In genomic region chr1:100411019-100411418, GRCh38 we compare ENCODE assay signal across 26 cellular contexts. TPM values are rescaled to one million over a fixed set of nuclear protein-coding genes. Genes with fewer than 3 reads are reported as not detected.
DNase-seq lines count a peak whose midpoint lies in the region; ATAC-seq and TF ChIP-seq lines count a peak whose summit lies in the region.
"Had no signal": no experiment of that assay in that cellular context is flagged by ENCODE, and none has a peak within 500 bp of the region (broad histone marks: within the 10 kb centered on the region; RNA-seq: fewer than 3 reads in every experiment).

No MANE protein-coding gene starts in this region.

- H3K27ac Mint-ChIP-seq in natural killer cell treated with Interleukin-12 subunit alpha and Interleukin-12 subunit beta and Interleukin-15 and Interleukin-18, amount 100 ng/mL, for 72 hours: peak overlapping the region; percentile 5 to 62
- H3K27ac Mint-ChIP-seq in natural killer cell (peak overlapping the region in 1 of 2 donors; percentile 57), WTC11 (peak overlapping the region; percentile 50)
- H3K27ac Mint-ChIP-seq: HFFc6 had no signal

- no peaks in the 10 kb centered on the region for H3K9me3 ChIP-seq in iPS-20b (ENCODE audit: insufficient read depth, low read depth, low read length)
- H3K9me3 ChIP-seq: adrenal gland, body of pancreas, upper lobe of left lung had no signal

- intact Hi-C loops in natural killer cell (cut with micrococcal nuclease): no loop called here

- ATAC-seq in natural killer cell treated with Interleukin-12 subunit alpha and Interleukin-12 subunit beta and Interleukin-15 and Interleukin-18, amount 100 ng/mL, for 72 hours: no peak
- ATAC-seq in natural killer cell (no peak), WTC11 (peak; percentile 56)
- ATAC-seq: body of pancreas, HepG2, right cardiac atrium had no signal

- CTCF ChIA-PET in WTC11 (lab: Charles Lee): interaction anchor here (1.0 to 1.3 kb wide), 2 partner anchors 45 to 49 kb away, joined by 4 to 6 read pairs; no protein-coding TSS in a partner anchor

- H3K9me3 Mint-ChIP-seq in natural killer cell treated with Interleukin-12 subunit alpha and Interleukin-12 subunit beta and Interleukin-15 and Interleukin-18, amount 100 ng/mL, for 72 hours: peaks cover 5% of the 10 kb centered on the region
- H3K9me3 Mint-ChIP-seq in natural killer cell: peaks cover 0 to 2% of the 10 kb centered on the region in 2 donors
- peaks cover 17% of the 10 kb centered on the region for H3K9me3 Mint-ChIP-seq in WTC11
- H3K9me3 Mint-ChIP-seq: HFFc6 had no signal

- H3K4me1 ChIP-seq in iPS-20b (ENCODE audit: insufficient read depth, low read length): peaks cover 12% of the 10 kb centered on the region; the same call in 1 of the 2 replicates
- H3K4me1 ChIP-seq: adrenal gland, BLaER1, body of pancreas, parathyroid adenoma had no signal

- no peaks in the 10 kb centered on the region for H3K27me3 Mint-ChIP-seq in natural killer cell treated with Interleukin-12 subunit alpha and Interleukin-12 subunit beta and Interleukin-15 and Interleukin-18, amount 100 ng/mL, for 72 hours
- H3K27me3 Mint-ChIP-seq in natural killer cell (ENCODE audit: low read depth in 2 of 2) (no peaks in the 10 kb centered on the region), WTC11 (ENCODE audit: low read depth) (no peaks in the 10 kb centered on the region)

- peaks cover 20% of the 10 kb centered on the region for H3K36me3 Mint-ChIP-seq in natural killer cell treated with Interleukin-12 subunit alpha and Interleukin-12 subunit beta and Interleukin-15 and Interleukin-18, amount 100 ng/mL, for 72 hours
- H3K36me3 Mint-ChIP-seq in natural killer cell: no peaks in the 10 kb centered on the region
- peaks cover 14% of the 10 kb centered on the region for H3K36me3 Mint-ChIP-seq in WTC11

- no peak overlapping the region for H3K27ac ChIP-seq in iPS-20b (ENCODE audit: low read length)
- H3K27ac ChIP-seq: adrenal gland, BLaER1, body of pancreas, HL-60, parathyroid adenoma had no signal

- no peak overlapping the region for H3K4me3 Mint-ChIP-seq in natural killer cell treated with Interleukin-12 subunit alpha and Interleukin-12 subunit beta and Interleukin-15 and Interleukin-18, amount 100 ng/mL, for 72 hours
- H3K4me3 Mint-ChIP-seq in natural killer cell (no peak overlapping the region), WTC11 (no peak overlapping the region)
- H3K4me3 Mint-ChIP-seq: HFFc6 had no signal

- POLR2A ChIA-PET in WTC11 (lab: Charles Lee): no interaction called here

- no peaks in the 10 kb centered on the region for H3K36me3 ChIP-seq in iPS-20b (ENCODE audit: insufficient read depth, low read depth, low read length)
- H3K36me3 ChIP-seq: adrenal gland, upper lobe of left lung had no signal

- TF ChIP-seq CTCF in natural killer cell (IDR thresholded peaks at IDR 0.05): no peak
- no peak for TF ChIP-seq CTCF in WTC11 (IDR thresholded peaks at IDR 0.05)

- H3K9ac ChIP-seq in iPS-20b (ENCODE audit: low read depth, low read length): peak overlapping the region; percentile 21; the same call in 1 of the 2 replicates
- H3K9ac ChIP-seq: BLaER1, parathyroid adenoma had no signal

- DNase-seq in natural killer cell treated with Interleukin-12 subunit alpha and Interleukin-12 subunit beta and Interleukin-15 and Interleukin-18, amount 100 ng/mL, for 72 hours (ENCODE audit: low spot score): no peak
- DNase-seq in natural killer cell (no peak), WTC11 (ENCODE audit: low spot score) (no peak), hypothalamus (lab: John Stamatoyannopoulos, UW) (no peak), activated gamma-delta T cell treated with Interleukin-2 at 50 U/mL for 16 hours (no peak), EL (no peak)
- DNase-seq: adrenal gland; body of pancreas; Calu3; cerebellar nuclear complex; DND-41; dorsolateral prefrontal cortex; HFFc6; kidney; midbrain; MV-4-11; NCI-H1436 treated with DMSO at 0.1 percent for 48 hours; right cardiac atrium; stimulated activated CD4-positive, alpha-beta T cell treated with anti-CD3 and anti-CD28 coated beads, Interleukin-2, amount 100 ng/mL, for 24 hours; substantia nigra; upper lobe of left lung had no signal

- peaks cover 51 to 68% of the 10 kb centered on the region in 2 donors for H3K4me1 Mint-ChIP-seq in natural killer cell treated with Interleukin-12 subunit alpha and Interleukin-12 subunit beta and Interleukin-15 and Interleukin-18, amount 100 ng/mL, for 72 hours (ENCODE audit: low read depth in 2 of 2)
- H3K4me1 Mint-ChIP-seq in natural killer cell (peaks cover 72 to 75% of the 10 kb centered on the region in 2 donors), WTC11 (peaks cover 17% of the 10 kb centered on the region)

- no peak overlapping the region for H3K4me3 ChIP-seq in iPS-20b (ENCODE audit: low read length)
- H3K4me3 ChIP-seq: adrenal gland, BLaER1, body of pancreas, dorsolateral prefrontal cortex, upper lobe of left lung had no signal

- H3K27me3 ChIP-seq in iPS-20b (ENCODE audit: insufficient read depth, low read length): no peaks in the 10 kb centered on the region
- H3K27me3 ChIP-seq: adrenal gland, BLaER1, body of pancreas, dorsolateral prefrontal cortex, upper lobe of left lung had no signal

TF ChIP-seq in WTC11, 78 proteins besides CTCF, POLR2A, EP300 and RAD21 (continues in another document):
- TF ChIP-seq ZNF671 (CRISPR knock-in tag; IDR thresholded peaks at IDR 0.05) (no peak), NFE2L1 (CRISPR knock-in tag; IDR thresholded peaks at IDR 0.05) (no peak), PRRX2 (CRISPR knock-in tag; IDR thresholded peaks at IDR 0.05) (no peak), FOXP1 (CRISPR knock-in tag; IDR thresholded peaks at IDR 0.05; ENCODE audit: borderline replicate concordance) (no peak), ZNF121 (CRISPR knock-in tag; IDR thresholded peaks at IDR 0.05) (no peak), ZNF219 (CRISPR knock-in tag; IDR thresholded peaks at IDR 0.05; ENCODE audit: borderline replicate concordance) (no peak), ZNF512 (CRISPR knock-in tag; IDR thresholded peaks at IDR 0.05; ENCODE audit: borderline replicate concordance) (no peak), CREM (CRISPR knock-in tag; IDR thresholded peaks at IDR 0.05) (no peak), ZNF281 (CRISPR knock-in tag; IDR thresholded peaks at IDR 0.05) (no peak), PREB (CRISPR knock-in tag; IDR thresholded peaks at IDR 0.05; ENCODE audit: borderline replicate concordance) (no peak), OVOL2 (CRISPR knock-in tag; IDR thresholded peaks at IDR 0.05; ENCODE audit: borderline replicate concordance) (no peak), TP53 (CRISPR knock-in tag; IDR thresholded peaks at IDR 0.05) (no peak), IRF2 (CRISPR knock-in tag; IDR thresholded peaks at IDR 0.05; ENCODE audit: borderline replicate concordance, low read depth) (no peak), ZBTB21 (CRISPR knock-in tag; IDR thresholded peaks at IDR 0.05; ENCODE audit: borderline replicate concordance) (no peak), IRF1 (CRISPR knock-in tag; IDR thresholded peaks at IDR 0.05) (no peak)

RNA-seq across cellular contexts. Expression of gene CDC14A, which starts 58.7 kb away (rescaled TPM):
- total RNA-seq in natural killer cell treated with Interleukin-12 subunit alpha and Interleukin-12 subunit beta and Interleukin-15 and Interleukin-18, amount 100 ng/mL, for 72 hours: 10 to 100 TPM; 15.0 to 26.9 TPM
- 10 to 100 TPM; 59.6 to 63.8 (median 60.1) TPM for total RNA-seq in natural killer cell
- total RNA-seq in WTC11 (2021): 8.7 to 11.1 TPM (median 10.3 TPM) in 3 replicates
